Comparison of ENCODE assay signal across 10 cellular contexts in the genomic region with DNA sequence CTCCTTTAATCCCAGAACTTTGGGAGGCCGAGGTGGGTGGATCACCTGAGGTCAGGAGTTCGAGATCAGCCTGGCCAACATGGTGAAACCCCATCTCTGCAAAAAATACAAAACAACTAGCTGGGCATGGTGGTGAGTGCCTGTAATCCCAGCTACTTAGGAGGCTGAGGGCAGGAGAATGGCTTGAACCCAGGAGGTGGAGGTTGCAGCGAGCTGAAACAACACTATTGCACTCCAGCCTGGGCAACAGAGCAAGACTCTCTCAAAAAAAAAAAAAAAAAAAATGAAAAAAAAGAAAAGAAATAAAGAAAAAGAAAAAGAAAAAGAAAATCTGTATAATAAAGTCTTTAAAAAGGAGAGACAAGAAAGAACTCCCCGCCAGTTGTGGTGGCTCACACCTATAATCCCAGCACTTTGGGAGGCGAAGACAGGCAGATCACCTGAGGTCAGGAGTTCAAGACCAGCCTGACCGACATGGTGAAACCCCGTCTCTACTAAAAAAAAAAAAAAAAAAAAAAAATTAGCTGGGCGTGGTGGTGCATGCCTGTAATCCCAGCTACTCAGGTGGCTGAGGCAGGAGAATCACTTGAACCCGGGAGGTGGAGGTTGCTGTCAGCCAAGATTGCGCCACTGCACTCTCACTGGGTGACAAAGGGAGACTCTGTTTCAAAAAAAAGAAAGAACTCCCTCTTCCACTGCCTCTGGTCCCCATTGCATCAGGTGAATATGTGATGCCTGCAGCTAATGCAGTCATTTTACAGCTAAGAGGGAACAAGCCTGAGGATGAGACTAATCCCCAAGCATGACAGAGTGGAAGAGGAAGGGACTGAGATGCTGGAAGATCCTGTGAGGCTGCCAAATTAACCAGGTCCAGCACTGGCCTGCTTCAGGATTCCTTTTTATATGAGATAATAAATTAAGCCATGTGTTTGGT. TPM values are rescaled to one million over a fixed set of nuclear protein-coding genes. Genes with fewer than 3 reads are reported as not detected.
DNase-seq lines count a peak whose midpoint lies in the region; ATAC-seq, FAIRE-seq and TF ChIP-seq lines count a peak whose summit lies in the region.
"Not testable (repeated sequence)": the region's sequence is repeated elsewhere in the genome, so short reads cannot be mapped to it uniquely, and the experiment has no call there.
"Had no signal": no experiment of that assay in that cellular context is flagged by ENCODE, and none has a peak within 500 bp of the region (broad histone marks: within the 10 kb centered on the region; RNA-seq: fewer than 3 reads in every experiment).

No MANE protein-coding gene starts in this region.

- intact Hi-C loops in upper lobe of right lung (cut with DNase I), result not testable (repeated sequence)

- H3K27me3 Mint-ChIP-seq in CD8-positive, alpha-beta memory T cell; osteocyte (ENCODE audit: unreplicated experiment): not testable (repeated sequence)

- not testable (repeated sequence) for DNase-seq in CD8-positive, alpha-beta memory T cell; osteocyte (ENCODE audit: extremely low spot score, unreplicated experiment)
- DNase-seq in LHCN-M2 (ENCODE audit: low read depth) (peak; percentile 55), bronchial epithelial cell (ENCODE audit: low read depth) (peak; percentile 20), kidney tubule cell (ENCODE audit: low spot score) (peak; percentile 58), upper lobe of right lung (peak; percentile 2)

- H3K27ac ChIP-seq in CD8-positive, alpha-beta memory T cell (ENCODE audit: low read depth, low read length), result peak overlapping the region; percentile 67
- H3K27ac ChIP-seq in upper lobe of right lung, result not testable (repeated sequence)

- H3K4me1 Mint-ChIP-seq in CD8-positive, alpha-beta memory T cell, result not testable (repeated sequence)
- peaks cover 26% of the 10 kb centered on the region for H3K4me1 Mint-ChIP-seq in osteocyte (ENCODE audit: unreplicated experiment)

- H3K36me3 ChIP-seq in CD8-positive, alpha-beta memory T cell (ENCODE audit: insufficient read depth, low read length); bronchial epithelial cell (ENCODE audit: control insufficient read depth, insufficient read depth, low read length); upper lobe of right lung: not testable (repeated sequence)

- peak overlapping the region in 1 of 8 donors; percentile 12 for H3K27ac Mint-ChIP-seq in CD8-positive, alpha-beta memory T cell
- H3K27ac Mint-ChIP-seq in osteocyte (ENCODE audit: unreplicated experiment), result peak overlapping the region; percentile 91

- CTCF ChIA-PET in CD8-positive, alpha-beta memory T cell (lab: Charles Lee), result interaction anchor here (0.7 to 1.8 kb wide), 2 partner anchors 105 to 107 kb away, joined by 3 to 7 read pairs; no protein-coding TSS in a partner anchor

- not testable (repeated sequence) for H3K36me3 Mint-ChIP-seq in CD8-positive, alpha-beta memory T cell; osteocyte (ENCODE audit: unreplicated experiment)

- H3K4me3 ChIP-seq in CD8-positive, alpha-beta memory T cell (ENCODE audit: low read length); bronchial epithelial cell (ENCODE audit: low read depth, low read length); upper lobe of right lung: not testable (repeated sequence)

- H3K27me3 ChIP-seq in CD8-positive, alpha-beta memory T cell (ENCODE audit: insufficient read depth, low read length, poor library complexity, severe bottlenecking); bronchial epithelial cell (ENCODE audit: control insufficient read depth, insufficient read depth, low read length); upper lobe of right lung: not testable (repeated sequence)

- TF ChIP-seq CTCF in bronchial epithelial cell (IDR thresholded peaks at IDR 0.05; ENCODE audit: insufficient read depth, low read length, severe bottlenecking); osteocyte (IDR thresholded peaks at IDR 0.05); upper lobe of right lung (IDR thresholded peaks at IDR 0.05): not testable (repeated sequence)

- not testable (repeated sequence) for FAIRE-seq in bronchial epithelial cell (lab: Jason Lieb, UNC)

- not testable (repeated sequence) for H3K9me3 ChIP-seq in CD8-positive, alpha-beta memory T cell (ENCODE audit: low read length); upper lobe of right lung

- POLR2A ChIA-PET in CD8-positive, alpha-beta memory T cell (lab: Charles Lee), result not testable (repeated sequence)

- H3K4me1 ChIP-seq in CD8-positive, alpha-beta memory T cell (ENCODE audit: insufficient read depth, low read length); upper lobe of right lung: not testable (repeated sequence)

- H3K9me3 Mint-ChIP-seq in CD8-positive, alpha-beta memory T cell; osteocyte (ENCODE audit: unreplicated experiment): not testable (repeated sequence)

- ATAC-seq in SK-N-SH treated with all-trans-retinoic acid at 6 μM for 48 hours, result peak; percentile 40
- ATAC-seq in esophagus mucosa, result peak; percentile 36
- ATAC-seq in upper lobe of right lung, result not testable (repeated sequence)

- H3K4me3 Mint-ChIP-seq in CD8-positive, alpha-beta memory T cell; osteocyte (ENCODE audit: unreplicated experiment): not testable (repeated sequence)

RNA-seq across cellular contexts. Expression of a gene that starts 8.6 kb away (rescaled TPM):
- total RNA-seq in CD8-positive, alpha-beta memory T cell, result not detected
- polyA plus RNA-seq in CD8-positive, alpha-beta memory T cell, result 0.06 TPM
- 2.4 and 2.7 TPM in 2 replicates for total RNA-seq in LHCN-M2 (2014; rRNA removed)
- polyA plus RNA-seq in LHCN-M2 (2012), result 2.5 TPM
- total RNA-seq in bronchial epithelial cell, result under 0.01 and 0.26 TPM in 2 replicates
- 0.64 TPM for total RNA-seq in esophagus mucosa
- total RNA-seq in osteocyte, result 3.8 and 4.1 TPM in 2 replicates
- total RNA-seq in upper lobe of right lung, result 0.55 TPM
- total RNA-seq: activated CD4-positive, alpha-beta T cell treated with anti-CD3 and anti-CD28 coated beads for 36 hours; CD4-positive, alpha-beta memory T cell had no signal
- polyA plus RNA-seq: CD4-positive, alpha-beta memory T cell had no signal
